ENCODE assay signal across 9 cellular contexts in the genomic region with DNA sequence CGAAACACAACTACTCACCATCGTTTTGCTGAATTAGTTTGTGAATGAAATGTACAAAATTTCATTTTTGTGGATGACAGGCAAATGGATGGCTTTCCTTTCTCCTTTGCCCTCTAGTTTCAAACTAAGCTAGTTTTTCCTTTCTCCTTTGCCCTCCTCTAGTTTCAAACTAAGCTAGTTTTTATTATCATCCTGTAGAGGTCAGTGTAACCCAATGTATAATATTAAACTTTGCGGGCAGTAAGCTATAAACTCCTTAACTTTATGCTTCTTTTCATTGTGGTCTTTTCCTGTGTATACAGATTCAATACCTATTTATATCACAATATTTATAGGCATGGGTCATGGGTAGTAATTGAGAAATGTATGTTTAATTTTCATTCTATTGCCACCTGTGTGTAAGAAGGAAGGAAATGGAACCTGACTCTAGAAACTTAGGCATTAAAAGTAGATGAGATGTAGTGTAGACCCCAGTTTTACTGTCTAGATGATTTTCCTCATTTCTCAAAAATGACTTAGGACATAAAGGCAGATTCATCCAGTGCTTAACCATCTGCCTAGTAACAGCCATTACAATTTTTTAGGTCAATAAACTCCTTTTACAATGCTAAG. TPM values are rescaled to one million over a fixed set of nuclear protein-coding genes. Genes with fewer than 3 reads are reported as not detected.
DNase-seq lines count a peak whose midpoint lies in the region; ATAC-seq and TF ChIP-seq lines count a peak whose summit lies in the region.
"Had no signal": no experiment of that assay in that cellular context is flagged by ENCODE, and none has a peak within 500 bp of the region (broad histone marks: within the 10 kb centered on the region; RNA-seq: fewer than 3 reads in every experiment).

No MANE protein-coding gene starts in this region.

- H3K27ac ChIP-seq in mammary epithelial cell (ENCODE audit: insufficient read depth, low read depth, low read length): no peak overlapping the region

- no peaks in the 10 kb centered on the region for H3K9me3 ChIP-seq in mammary epithelial cell (replicated peaks; ENCODE audit: insufficient read depth, low read length)

- TF ChIP-seq CTCF in mammary epithelial cell (conservative IDR thresholded peaks at IDR 0.05 in 1 of 2, IDR thresholded peaks at IDR 0.05 in 1 of 2; ENCODE audit: extremely low read depth in 1 of 2, insufficient read depth in 1 of 2, low read depth in 1 of 2, low read length in 2 of 2): peak; percentile 29 to 48

- in situ Hi-C loops in mammary epithelial cell (cut with MboI; ENCODE audit: low sequenced_read_pairs in 2 of 2): loop anchor here (25.0 kb wide), 2 partner anchors 723 to 1398 kb away; no protein-coding TSS in a partner anchor

- 32% methylated on average over 3 of the region's 3 CpGs for WGBS in mammary epithelial cell (ENCODE audit: low coverage, missing lambda C conversion rate)

- no peak overlapping the region for H3K9ac ChIP-seq in mammary epithelial cell (ENCODE audit: insufficient read depth, low read length)

- DNase-seq in NCI-H2171 treated with DMSO at 0.1 percent for 48 hours (lab: John Stamatoyannopoulos, UW) (peak; percentile 64), NCI-H2171 (lab: John Stamatoyannopoulos, UW) (no peak), NCI-H2196 treated with DMSO at 0.1 percent for 48 hours (lab: John Stamatoyannopoulos, UW; ENCODE audit: unreplicated experiment) (peak; percentile 23), mammary epithelial cell (peak; percentile 5), medulla oblongata (ENCODE audit: extremely low spot score) (peak; percentile 21), ecto neural progenitor cell (ENCODE audit: low spot score) (no peak)
- no peak for DNase-seq in stimulated activated CD4-positive, alpha-beta T cell treated with anti-CD3 and anti-CD28 coated beads, Interleukin-4, amount 100 ng/mL, for 1 hour

- intact Hi-C loops in mammary epithelial cell (cut with micrococcal nuclease): loop anchor here (1.0 to 5.0 kb wide), 3 partner anchors 721 to 1395 kb away; no protein-coding TSS in a partner anchor

- no peak overlapping the region for H2AFZ ChIP-seq in mammary epithelial cell (ENCODE audit: low read depth, low read length)

- dilution Hi-C loops in mammary epithelial cell (cut with HindIII; ENCODE audit: low sequenced_read_pairs): no loop called here

- no peaks in the 10 kb centered on the region for H3K36me3 ChIP-seq in mammary epithelial cell (ENCODE audit: insufficient read depth, low read length)

- H3K79me2 ChIP-seq in mammary epithelial cell (ENCODE audit: insufficient read depth, low read length): no peaks in the 10 kb centered on the region

- H3K4me1 ChIP-seq in mammary epithelial cell (ENCODE audit: insufficient read depth, low read length): no peaks in the 10 kb centered on the region

- no peak for ATAC-seq in HG03108 (IDR thresholded peaks at IDR 0.05; ENCODE audit: unreplicated experiment)

- BruUV-seq in mammary epithelial cell (replicated peaks; lab: Mats Ljungman, UMichigan): no TSS peak

- H3K4me2 ChIP-seq in mammary epithelial cell (ENCODE audit: insufficient read depth, low read depth, low read length): no peak overlapping the region

- H3K27me3 ChIP-seq in mammary epithelial cell (ENCODE audit: insufficient read depth, low read length): peaks cover 5% of the 10 kb centered on the region

- H4K20me1 ChIP-seq in mammary epithelial cell (ENCODE audit: insufficient read depth, low read length): no peaks in the 10 kb centered on the region

- CTCF ChIA-PET in mammary epithelial cell (lab: Charles Lee; ENCODE audit: low non-redundant PET): interaction anchor here (0.5 to 1.1 kb wide), 5 partner anchors 91 to 894 kb away, joined by 3 to 6 read pairs (median 4); no protein-coding TSS in a partner anchor

- H3K4me3 ChIP-seq in mammary epithelial cell (replicated peaks in 1 of 3; ENCODE audit: insufficient read depth in 1 of 3, low read depth in 2 of 3, low read length in 3 of 3): no peak overlapping the region

RNA-seq across cellular contexts. Expression of a gene that starts 58.1 kb away (rescaled TPM):
- total RNA-seq in mammary epithelial cell: not detected
- polyA plus RNA-seq in mammary epithelial cell: not detected
- polyA minus RNA-seq in mammary epithelial cell: not detected
- total RNA-seq: Daoy had no signal

Comparison
In these comparisons a context has a peak if more than half of its experiments do, and no peak if none do; other contexts are left out.
1. DNase-seq: peak in NCI-H2171 treated with DMSO at 0.1 percent for 48 hours (single experiment), NCI-H2196 treated with DMSO at 0.1 percent for 48 hours (single experiment), mammary epithelial cell (single experiment) and medulla oblongata (single experiment); none in NCI-H2171 (single experiment), ecto neural progenitor cell (single experiment) and stimulated activated CD4-positive, alpha-beta T cell treated with anti-CD3 and anti-CD28 coated beads, Interleukin-4, amount 100 ng/mL, for 1 hour (single experiment).